9 cellular contexts compared by ENCODE assay signal in genomic region chr4:159042097-159042605, GRCh38.
DNase-seq lines count a peak whose midpoint lies in the region; ATAC-seq and TF ChIP-seq lines count a peak whose summit lies in the region.
"Had no signal": no experiment of that assay in that cellular context is flagged by ENCODE, and none has a peak within 500 bp of the region (broad histone marks: within the 10 kb centered on the region; RNA-seq: fewer than 3 reads in every experiment).

No MANE protein-coding gene starts in this region.

- WGBS in lung, 2 donors = 11 to 28% methylated on average over 5 of the region's 5 CpGs

- no peaks in the 10 kb centered on the region for H4K20me1 ChIP-seq in OCI-LY3 (ENCODE audit: insufficient read depth, low read length)

- intact Hi-C loops in sciatic nerve (cut with DNase I) = no loop called here

- H3K4me2 ChIP-seq in OCI-LY3 (ENCODE audit: low read length) = 0 out of 2 replicates have a peak overlapping the region, but pooled peaks have one; percentile 8

- H3K4me1 ChIP-seq in OCI-LY3 (ENCODE audit: low read length) = peaks cover 5% of the 10 kb centered on the region; the same call in 1 of the 2 replicates
- no peaks in the 10 kb centered on the region for H3K4me1 ChIP-seq in lung (ENCODE audit: control insufficient read depth in 2 of 2, insufficient read depth in 2 of 2, low read length in 2 of 2)

- CTCF ChIA-PET in HEK293T (lab: Yijun Ruan, JAX) = no interaction called here

- H2AFZ ChIP-seq in OCI-LY3 (ENCODE audit: low read depth, low read length) = no peak overlapping the region

- H3K27ac ChIP-seq in OCI-LY3 (ENCODE audit: low read length) (no peak overlapping the region), lung (ENCODE audit: low read depth in 1 of 2, low read length in 1 of 2) (no peak overlapping the region)
- H3K27ac ChIP-seq: coronary artery had no signal

- no peaks in the 10 kb centered on the region for H3K9me3 ChIP-seq in OCI-LY3 (ENCODE audit: insufficient read depth, low read length)
- no peaks in the 10 kb centered on the region for H3K9me3 ChIP-seq in lung (ENCODE audit: control insufficient read depth in 2 of 2, insufficient read depth in 1 of 2, low read length in 1 of 2)

- H3K36me3 ChIP-seq in OCI-LY3 (replicated peaks; ENCODE audit: low read depth, low read length) (no peaks in the 10 kb centered on the region), lung (ENCODE audit: control insufficient read depth in 2 of 2, insufficient read depth in 2 of 2, low read length in 2 of 2) (no peaks in the 10 kb centered on the region)

- no peaks in the 10 kb centered on the region for H3K79me2 ChIP-seq in OCI-LY3 (ENCODE audit: low read length)

- peak; percentile 57 for ATAC-seq in GM18502 (IDR thresholded peaks at IDR 0.05; ENCODE audit: poor library complexity, unreplicated experiment)
- no peak for ATAC-seq in lung (ENCODE audit: insufficient read depth, low FRiP score)
- ATAC-seq in sciatic nerve = no peak
- no peak for ATAC-seq in HG03159 (IDR thresholded peaks at IDR 0.05; ENCODE audit: unreplicated experiment)

- H3K27me3 ChIP-seq in OCI-LY3 (ENCODE audit: low read depth, low read length) (peaks cover 72% of the 10 kb centered on the region), lung (ENCODE audit: control insufficient read depth, insufficient read depth) (no peaks in the 10 kb centered on the region)

- POLR2A ChIA-PET in HEK293T (lab: Yijun Ruan, JAX) = no interaction called here

- TF ChIP-seq CTCF in OCI-LY3 (IDR thresholded peaks at IDR 0.05; ENCODE audit: low read depth, low read length) (no peak), lung (IDR thresholded peaks at IDR 0.05; ENCODE audit: control extremely low read depth, extremely low read depth) (no peak)

- DNase-seq in HEK293T (ENCODE audit: extremely low spot score) = peak; percentile 16
- peak; percentile 37 for DNase-seq in lung (ENCODE audit: low spot score)
- no peak for DNase-seq in sciatic nerve (ENCODE audit: low spot score)
- DNase-seq in activated CD4-positive, alpha-beta T cell treated with anti-CD3 and anti-CD28 coated beads, Interleukin-2, amount 50 U/mL, for 4 hours = no peak
- DNase-seq: NCI-H2107 had no signal

- H3K9ac ChIP-seq in OCI-LY3 (ENCODE audit: low read length) = no peak overlapping the region

- H3K4me3 ChIP-seq in OCI-LY3 (ENCODE audit: low read length) (no peak overlapping the region), lung (no peak overlapping the region)
- H3K4me3 ChIP-seq: coronary artery had no signal

TF ChIP-seq in HEK293T, 16 proteins besides CTCF, POLR2A, EP300 and RAD21:
- no peak for TF ChIP-seq PKNOX1 (IDR thresholded peaks at IDR 0.05)
- TF ChIP-seq TARDBP (IDR thresholded peaks at IDR 0.05) = no peak
- TF ChIP-seq NFRKB (IDR thresholded peaks at IDR 0.05) = no peak
- no peak for TF ChIP-seq FOXA1 (IDR thresholded peaks at IDR 0.05)
- no peak for TF ChIP-seq FOXM1 (IDR thresholded peaks at IDR 0.05; ENCODE audit: borderline replicate concordance)
- TF ChIP-seq ARNT (IDR thresholded peaks at IDR 0.05) = no peak
- TF ChIP-seq ZNF384 (IDR thresholded peaks at IDR 0.05) = no peak
- TF ChIP-seq SP1 (IDR thresholded peaks at IDR 0.05) = no peak
- no peak for TF ChIP-seq L3MBTL2 (conservative IDR thresholded peaks at IDR 0.05)
- TF ChIP-seq HDGF (IDR thresholded peaks at IDR 0.05; ENCODE audit: borderline replicate concordance) = no peak
- TF ChIP-seq SUZ12 (IDR thresholded peaks at IDR 0.05) = no peak
- no peak for TF ChIP-seq ELF4 (IDR thresholded peaks at IDR 0.05)
- no peak for TF ChIP-seq CTBP1 (IDR thresholded peaks at IDR 0.05; ENCODE audit: borderline replicate concordance)
- no peak for TF ChIP-seq FOXK2 (IDR thresholded peaks at IDR 0.05)
- TF ChIP-seq LEF1 (IDR thresholded peaks at IDR 0.05; ENCODE audit: borderline replicate concordance) = no peak
- TF ChIP-seq BHLHE40 (IDR thresholded peaks at IDR 0.05; ENCODE audit: borderline replicate concordance) = no peak

Comparison
In these comparisons a context has a peak if more than half of its experiments do, and no peak if none do; other contexts are left out.
1. DNase-seq: peak in HEK293T (single experiment) and lung (single experiment); none in sciatic nerve (single experiment) and activated CD4-positive, alpha-beta T cell treated with anti-CD3 and anti-CD28 coated beads, Interleukin-2, amount 50 U/mL, for 4 hours (0 of 2).